ENCODE assay signal across 5 cellular contexts in the genomic region with DNA sequence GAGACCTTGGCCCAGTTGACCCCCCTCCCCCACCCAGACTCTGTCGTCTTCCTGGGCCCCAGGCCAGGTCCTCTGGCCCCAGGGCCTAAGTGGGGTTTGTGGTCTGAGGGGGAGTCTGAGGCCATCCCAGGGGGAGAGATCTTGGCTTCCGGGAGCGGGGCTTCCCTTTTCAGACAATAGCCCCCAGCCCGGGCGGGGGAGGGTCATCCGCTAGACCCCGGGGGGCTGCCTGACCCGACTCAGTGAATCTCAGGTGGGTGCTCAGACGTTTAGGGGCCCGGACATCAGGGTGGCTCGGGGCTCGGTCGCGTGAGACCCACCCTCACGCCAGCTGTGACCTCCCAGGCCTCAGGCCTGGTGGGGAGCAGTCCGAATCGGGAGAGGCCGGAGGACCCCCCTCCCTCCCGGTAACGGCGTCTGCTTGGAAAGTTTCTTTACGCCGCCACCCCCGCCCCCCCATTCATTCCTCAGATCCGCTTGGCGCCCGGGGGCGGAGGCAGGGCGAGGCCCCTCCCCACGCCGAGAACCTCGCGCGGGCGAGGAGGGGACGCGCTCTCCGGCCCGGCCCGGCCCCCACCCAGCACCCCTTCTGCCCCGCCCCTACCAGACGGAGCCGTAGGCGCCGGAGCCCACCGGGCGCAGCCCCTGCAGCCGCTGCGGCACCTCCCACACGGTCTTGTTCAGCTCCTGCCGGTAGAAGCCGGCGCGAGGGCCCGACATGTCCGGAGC. TPM values are rescaled to one million over a fixed set of nuclear protein-coding genes. Genes with fewer than 3 reads are reported as not detected.
DNase-seq lines count a peak whose midpoint lies in the region; ATAC-seq and TF ChIP-seq lines count a peak whose summit lies in the region.

No MANE protein-coding gene starts in this region.

- peak overlapping the region; percentile 75 for H3K4me3 Mint-ChIP-seq in glutamatergic neuron (ENCODE audit: unreplicated experiment)
- peak overlapping the region; percentile 43 for H3K4me3 Mint-ChIP-seq in stimulated activated naive CD8-positive, alpha-beta T cell treated with anti-CD3 and anti-CD28 coated beads, Interleukin-15, Interleukin-2, amounts not matched to agents 100 ng/mL and 50 ng/mL, for 24 hours

- H3K4me1 Mint-ChIP-seq in glutamatergic neuron (ENCODE audit: low read depth, unreplicated experiment): peaks cover 13% of the 10 kb centered on the region
- H3K4me1 Mint-ChIP-seq in stimulated activated naive CD8-positive, alpha-beta T cell treated with anti-CD3 and anti-CD28 coated beads, Interleukin-15, Interleukin-2, amounts not matched to agents 100 ng/mL and 50 ng/mL, for 24 hours (ENCODE audit: low read depth): peaks cover 17% of the 10 kb centered on the region

- H3K36me3 Mint-ChIP-seq in glutamatergic neuron (ENCODE audit: unreplicated experiment): no peaks in the 10 kb centered on the region
- H3K36me3 Mint-ChIP-seq in stimulated activated naive CD8-positive, alpha-beta T cell treated with anti-CD3 and anti-CD28 coated beads, Interleukin-15, Interleukin-2, amounts not matched to agents 100 ng/mL and 50 ng/mL, for 24 hours (ENCODE audit: low read depth): no peaks in the 10 kb centered on the region

- H3K27me3 Mint-ChIP-seq in glutamatergic neuron (ENCODE audit: unreplicated experiment): peaks cover 6% of the 10 kb centered on the region
- H3K27me3 Mint-ChIP-seq in stimulated activated naive CD8-positive, alpha-beta T cell treated with anti-CD3 and anti-CD28 coated beads, Interleukin-15, Interleukin-2, amounts not matched to agents 100 ng/mL and 50 ng/mL, for 24 hours: peaks cover 4% of the 10 kb centered on the region

- no peak for TF ChIP-seq CTCF in glutamatergic neuron (IDR thresholded peaks at IDR 0.05; ENCODE audit: partially characterized antibody, unreplicated experiment)

- ATAC-seq in HG02678 (IDR thresholded peaks at IDR 0.05; ENCODE audit: unreplicated experiment): peak; percentile 41

- peaks cover 4% of the 10 kb centered on the region for H3K9me3 Mint-ChIP-seq in glutamatergic neuron (ENCODE audit: unreplicated experiment)
- H3K9me3 Mint-ChIP-seq in stimulated activated naive CD8-positive, alpha-beta T cell treated with anti-CD3 and anti-CD28 coated beads, Interleukin-15, Interleukin-2, amounts not matched to agents 100 ng/mL and 50 ng/mL, for 24 hours: no peaks in the 10 kb centered on the region

- peak overlapping the region; percentile 62 for H3K27ac Mint-ChIP-seq in glutamatergic neuron (ENCODE audit: unreplicated experiment)
- H3K27ac Mint-ChIP-seq in stimulated activated naive CD8-positive, alpha-beta T cell treated with anti-CD3 and anti-CD28 coated beads, Interleukin-15, Interleukin-2, amounts not matched to agents 100 ng/mL and 50 ng/mL, for 24 hours: no peak overlapping the region

- DNase-seq in activated CD4-positive, alpha-beta T cell treated with anti-CD3 and anti-CD28 coated beads for 4 hours: peak; percentile 54 to 59
- DNase-seq in glutamatergic neuron: peak; percentile 71
- DNase-seq in SKM-1 (lab: John Stamatoyannopoulos, UW; ENCODE audit: unreplicated experiment): no peak

RNA-seq across cellular contexts. Expression of gene MAPK11, which starts 0.4 kb away (rescaled TPM):
- 131 TPM for total RNA-seq in glutamatergic neuron (ENCODE audit: unreplicated experiment)

RNA-seq across cellular contexts. Expression of gene MAPK12, which starts 8.3 kb away (rescaled TPM):
- 88.5 TPM for total RNA-seq in glutamatergic neuron (ENCODE audit: unreplicated experiment)

RNA-seq across cellular contexts. Expression of gene HDAC10, which starts 18.7 kb away (rescaled TPM):
- total RNA-seq in glutamatergic neuron (ENCODE audit: unreplicated experiment): 88.2 TPM

RNA-seq across cellular contexts. Expression of gene TUBGCP6, which starts 24.9 kb away (rescaled TPM):
- 51.0 TPM for total RNA-seq in glutamatergic neuron (ENCODE audit: unreplicated experiment)

RNA-seq across cellular contexts. Expression of gene PLXNB2, which starts 37.7 kb away (rescaled TPM):
- 95.2 TPM for total RNA-seq in glutamatergic neuron (ENCODE audit: unreplicated experiment)
